In the genomic region with DNA sequence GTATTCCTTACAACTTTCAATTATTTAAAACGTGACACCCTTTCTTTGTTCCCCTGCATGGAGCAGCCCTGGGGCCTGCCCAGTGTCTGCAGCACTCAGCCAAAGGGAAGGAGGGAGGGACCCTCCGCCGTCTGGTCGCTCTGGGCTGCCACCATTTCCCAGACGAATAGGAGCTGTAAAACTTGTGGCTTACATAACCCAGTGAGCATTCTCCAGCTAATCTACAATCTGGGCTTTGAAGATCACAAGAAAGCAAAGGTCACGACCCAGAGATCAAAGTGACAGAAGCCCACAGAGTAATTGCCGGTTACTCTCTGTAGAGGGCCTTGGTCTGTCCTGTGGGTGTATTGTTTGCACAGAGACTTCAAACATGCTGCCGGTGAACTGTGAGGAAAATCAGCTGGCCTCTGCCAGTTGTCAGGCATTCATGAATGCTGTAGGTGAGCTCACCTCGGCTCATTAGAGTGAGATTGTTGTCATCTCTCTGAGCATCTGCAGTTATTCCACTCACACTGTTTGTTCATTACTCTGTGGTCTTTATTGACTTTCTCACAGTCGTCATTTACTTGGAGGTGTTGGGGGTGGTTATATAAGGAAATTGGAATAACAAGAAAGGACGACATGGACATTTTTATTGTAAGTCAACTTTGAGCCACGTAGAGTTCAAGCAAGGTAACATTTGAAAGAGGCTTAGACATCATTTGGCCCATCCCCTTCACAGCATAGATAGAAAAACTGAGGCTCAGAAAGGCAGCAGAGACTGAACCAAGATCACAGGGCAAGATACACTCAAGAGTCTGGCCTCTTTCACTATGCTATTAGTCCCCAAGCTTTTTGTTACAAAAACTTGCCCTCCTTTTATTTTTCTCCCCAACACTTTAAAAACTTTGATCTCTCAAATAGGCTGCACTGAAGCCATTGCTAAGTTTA, we compare ENCODE assay signal across 1 cellular context.
TF ChIP-seq lines count a peak whose summit lies in the region.

No MANE protein-coding gene starts in this region.

TF ChIP-seq in HepG2, 621 proteins besides CTCF, POLR2A, EP300 and RAD21 (continued from another document and continues in another):
- TF ChIP-seq, protein P1, sequence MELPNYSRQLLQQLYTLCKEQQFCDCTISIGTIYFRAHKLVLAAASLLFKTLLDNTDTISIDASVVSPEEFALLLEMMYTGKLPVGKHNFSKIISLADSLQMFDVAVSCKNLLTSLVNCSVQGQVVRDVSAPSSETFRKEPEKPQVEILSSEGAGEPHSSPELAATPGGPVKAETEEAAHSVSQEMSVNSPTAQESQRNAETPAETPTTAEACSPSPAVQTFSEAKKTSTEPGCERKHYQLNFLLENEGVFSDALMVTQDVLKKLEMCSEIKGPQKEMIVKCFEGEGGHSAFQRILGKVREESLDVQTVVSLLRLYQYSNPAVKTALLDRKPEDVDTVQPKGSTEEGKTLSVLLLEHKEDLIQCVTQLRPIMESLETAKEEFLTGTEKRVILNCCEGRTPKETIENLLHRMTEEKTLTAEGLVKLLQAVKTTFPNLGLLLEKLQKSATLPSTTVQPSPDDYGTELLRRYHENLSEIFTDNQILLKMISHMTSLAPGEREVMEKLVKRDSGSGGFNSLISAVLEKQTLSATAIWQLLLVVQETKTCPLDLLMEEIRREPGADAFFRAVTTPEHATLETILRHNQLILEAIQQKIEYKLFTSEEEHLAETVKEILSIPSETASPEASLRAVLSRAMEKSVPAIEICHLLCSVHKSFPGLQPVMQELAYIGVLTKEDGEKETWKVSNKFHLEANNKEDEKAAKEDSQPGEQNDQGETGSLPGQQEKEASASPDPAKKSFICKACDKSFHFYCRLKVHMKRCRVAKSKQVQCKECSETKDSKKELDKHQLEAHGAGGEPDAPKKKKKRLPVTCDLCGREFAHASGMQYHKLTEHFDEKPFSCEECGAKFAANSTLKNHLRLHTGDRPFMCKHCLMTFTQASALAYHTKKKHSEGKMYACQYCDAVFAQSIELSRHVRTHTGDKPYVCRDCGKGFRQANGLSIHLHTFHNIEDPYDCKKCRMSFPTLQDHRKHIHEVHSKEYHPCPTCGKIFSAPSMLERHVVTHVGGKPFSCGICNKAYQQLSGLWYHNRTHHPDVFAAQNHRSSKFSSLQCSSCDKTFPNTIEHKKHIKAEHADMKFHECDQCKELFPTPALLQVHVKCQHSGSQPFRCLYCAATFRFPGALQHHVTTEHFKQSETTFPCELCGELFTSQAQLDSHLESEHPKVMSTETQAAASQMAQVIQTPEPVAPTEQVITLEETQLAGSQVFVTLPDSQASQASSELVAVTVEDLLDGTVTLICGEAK (IDR thresholded peaks at IDR 0.05), result no peak
- TF ChIP-seq, protein P1 (CRISPR knock-in tag; IDR thresholded peaks at IDR 0.05), result peak; percentile 80; the same call in 1 of the 2 replicates
- TF ChIP-seq SIX1 (CRISPR knock-in tag; IDR thresholded peaks at IDR 0.05; ENCODE audit: borderline replicate concordance) (peak; percentile 85), ZFP90 (CRISPR knock-in tag; IDR thresholded peaks at IDR 0.05; ENCODE audit: borderline replicate concordance) (no peak; the same call in 1 of the 2 replicates), MYNN (CRISPR knock-in tag; IDR thresholded peaks at IDR 0.05; ENCODE audit: low read depth) (no peak), KLF16 (CRISPR knock-in tag; IDR thresholded peaks at IDR 0.05) (peak in 1 of 2 experiments; percentile 83; a peak in 2 of 4 replicates), ZFP62 (CRISPR knock-in tag; IDR thresholded peaks at IDR 0.05) (no peak), FOXC1 (CRISPR knock-in tag; IDR thresholded peaks at IDR 0.05; ENCODE audit: borderline replicate concordance) (no peak; the same call in 1 of the 2 replicates), ZNF101 (CRISPR knock-in tag; IDR thresholded peaks at IDR 0.05; ENCODE audit: borderline replicate concordance, low read depth) (no peak), MED8 (CRISPR knock-in tag; IDR thresholded peaks at IDR 0.05; ENCODE audit: insufficient replicate concordance) (peak; percentile 98), CEBPB (IDR thresholded peaks at IDR 0.05; ENCODE audit: borderline replicate concordance, low read depth, low read length) (no peak), ZFP41 (CRISPR knock-in tag; IDR thresholded peaks at IDR 0.05; ENCODE audit: borderline replicate concordance) (no peak), HOXA7 (CRISPR knock-in tag; IDR thresholded peaks at IDR 0.05) (no peak), NFYC (CRISPR knock-in tag; IDR thresholded peaks at IDR 0.05) (0 out of 2 replicates have a peak, but pooled peaks have one; percentile 7), GFI1 (CRISPR knock-in tag; IDR thresholded peaks at IDR 0.05; ENCODE audit: borderline replicate concordance) (peak; percentile 96), RXRB (CRISPR knock-in tag; IDR thresholded peaks at IDR 0.05; ENCODE audit: borderline replicate concordance) (peak; percentile 98), ZNF33A (CRISPR knock-in tag; IDR thresholded peaks at IDR 0.05; ENCODE audit: borderline replicate concordance) (peak; percentile 88; the same call in 1 of the 2 replicates), GTF3A (CRISPR knock-in tag; conservative IDR thresholded peaks at IDR 0.05) (no peak), ZNF337 (CRISPR knock-in tag; IDR thresholded peaks at IDR 0.05; ENCODE audit: borderline replicate concordance, low read depth) (no peak), RARG (CRISPR knock-in tag; IDR thresholded peaks at IDR 0.05; ENCODE audit: low read depth) (0 out of 2 replicates have a peak, but pooled peaks have one; percentile 51), IKZF1 (IDR thresholded peaks at IDR 0.05) (no peak), PTBP1 (IDR thresholded peaks at IDR 0.05; ENCODE audit: low read depth, low read length, poor library complexity, severe bottlenecking) (no peak), ZBTB3 (CRISPR knock-in tag; IDR thresholded peaks at IDR 0.05; ENCODE audit: borderline replicate concordance, low read depth) (0 out of 2 replicates have a peak, but pooled peaks have one; percentile 88), ZSCAN22 (CRISPR knock-in tag; IDR thresholded peaks at IDR 0.05) (peak; percentile 48; the same call in 1 of the 2 replicates), JARID2 (CRISPR knock-in tag; IDR thresholded peaks at IDR 0.05; ENCODE audit: insufficient replicate concordance) (peak; percentile 79)
- TF ChIP-seq, protein P2, sequence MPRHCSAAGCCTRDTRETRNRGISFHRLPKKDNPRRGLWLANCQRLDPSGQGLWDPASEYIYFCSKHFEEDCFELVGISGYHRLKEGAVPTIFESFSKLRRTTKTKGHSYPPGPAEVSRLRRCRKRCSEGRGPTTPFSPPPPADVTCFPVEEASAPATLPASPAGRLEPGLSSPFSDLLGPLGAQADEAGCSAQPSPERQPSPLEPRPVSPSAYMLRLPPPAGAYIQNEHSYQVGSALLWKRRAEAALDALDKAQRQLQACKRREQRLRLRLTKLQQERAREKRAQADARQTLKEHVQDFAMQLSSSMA (CRISPR knock-in tag; IDR thresholded peaks at IDR 0.05), result no peak
- TF ChIP-seq, protein P3, sequence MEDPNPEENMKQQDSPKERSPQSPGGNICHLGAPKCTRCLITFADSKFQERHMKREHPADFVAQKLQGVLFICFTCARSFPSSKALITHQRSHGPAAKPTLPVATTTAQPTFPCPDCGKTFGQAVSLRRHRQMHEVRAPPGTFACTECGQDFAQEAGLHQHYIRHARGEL (CRISPR knock-in tag; IDR thresholded peaks at IDR 0.05), result no peak
- TF ChIP-seq, protein P4, sequence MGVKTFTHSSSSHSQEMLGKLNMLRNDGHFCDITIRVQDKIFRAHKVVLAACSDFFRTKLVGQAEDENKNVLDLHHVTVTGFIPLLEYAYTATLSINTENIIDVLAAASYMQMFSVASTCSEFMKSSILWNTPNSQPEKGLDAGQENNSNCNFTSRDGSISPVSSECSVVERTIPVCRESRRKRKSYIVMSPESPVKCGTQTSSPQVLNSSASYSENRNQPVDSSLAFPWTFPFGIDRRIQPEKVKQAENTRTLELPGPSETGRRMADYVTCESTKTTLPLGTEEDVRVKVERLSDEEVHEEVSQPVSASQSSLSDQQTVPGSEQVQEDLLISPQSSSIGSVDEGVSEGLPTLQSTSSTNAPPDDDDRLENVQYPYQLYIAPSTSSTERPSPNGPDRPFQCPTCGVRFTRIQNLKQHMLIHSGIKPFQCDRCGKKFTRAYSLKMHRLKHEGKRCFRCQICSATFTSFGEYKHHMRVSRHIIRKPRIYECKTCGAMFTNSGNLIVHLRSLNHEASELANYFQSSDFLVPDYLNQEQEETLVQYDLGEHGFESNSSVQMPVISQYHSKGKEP (CRISPR knock-in tag; IDR thresholded peaks at IDR 0.05), result no peak
- TF ChIP-seq, protein P5, sequence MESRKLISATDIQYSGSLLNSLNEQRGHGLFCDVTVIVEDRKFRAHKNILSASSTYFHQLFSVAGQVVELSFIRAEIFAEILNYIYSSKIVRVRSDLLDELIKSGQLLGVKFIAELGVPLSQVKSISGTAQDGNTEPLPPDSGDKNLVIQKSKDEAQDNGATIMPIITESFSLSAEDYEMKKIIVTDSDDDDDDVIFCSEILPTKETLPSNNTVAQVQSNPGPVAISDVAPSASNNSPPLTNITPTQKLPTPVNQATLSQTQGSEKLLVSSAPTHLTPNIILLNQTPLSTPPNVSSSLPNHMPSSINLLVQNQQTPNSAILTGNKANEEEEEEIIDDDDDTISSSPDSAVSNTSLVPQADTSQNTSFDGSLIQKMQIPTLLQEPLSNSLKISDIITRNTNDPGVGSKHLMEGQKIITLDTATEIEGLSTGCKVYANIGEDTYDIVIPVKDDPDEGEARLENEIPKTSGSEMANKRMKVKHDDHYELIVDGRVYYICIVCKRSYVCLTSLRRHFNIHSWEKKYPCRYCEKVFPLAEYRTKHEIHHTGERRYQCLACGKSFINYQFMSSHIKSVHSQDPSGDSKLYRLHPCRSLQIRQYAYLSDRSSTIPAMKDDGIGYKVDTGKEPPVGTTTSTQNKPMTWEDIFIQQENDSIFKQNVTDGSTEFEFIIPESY (CRISPR knock-in tag; IDR thresholded peaks at IDR 0.05), result peak; percentile 74; the same call in 1 of the 2 replicates
- TF ChIP-seq, protein P6, sequence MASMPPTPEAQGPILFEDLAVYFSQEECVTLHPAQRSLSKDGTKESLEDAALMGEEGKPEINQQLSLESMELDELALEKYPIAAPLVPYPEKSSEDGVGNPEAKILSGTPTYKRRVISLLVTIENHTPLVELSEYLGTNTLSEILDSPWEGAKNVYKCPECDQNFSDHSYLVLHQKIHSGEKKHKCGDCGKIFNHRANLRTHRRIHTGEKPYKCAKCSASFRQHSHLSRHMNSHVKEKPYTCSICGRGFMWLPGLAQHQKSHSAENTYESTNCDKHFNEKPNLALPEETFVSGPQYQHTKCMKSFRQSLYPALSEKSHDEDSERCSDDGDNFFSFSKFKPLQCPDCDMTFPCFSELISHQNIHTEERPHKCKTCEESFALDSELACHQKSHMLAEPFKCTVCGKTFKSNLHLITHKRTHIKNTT (CRISPR knock-in tag; IDR thresholded peaks at IDR 0.05), result no peak
- TF ChIP-seq, protein P7, sequence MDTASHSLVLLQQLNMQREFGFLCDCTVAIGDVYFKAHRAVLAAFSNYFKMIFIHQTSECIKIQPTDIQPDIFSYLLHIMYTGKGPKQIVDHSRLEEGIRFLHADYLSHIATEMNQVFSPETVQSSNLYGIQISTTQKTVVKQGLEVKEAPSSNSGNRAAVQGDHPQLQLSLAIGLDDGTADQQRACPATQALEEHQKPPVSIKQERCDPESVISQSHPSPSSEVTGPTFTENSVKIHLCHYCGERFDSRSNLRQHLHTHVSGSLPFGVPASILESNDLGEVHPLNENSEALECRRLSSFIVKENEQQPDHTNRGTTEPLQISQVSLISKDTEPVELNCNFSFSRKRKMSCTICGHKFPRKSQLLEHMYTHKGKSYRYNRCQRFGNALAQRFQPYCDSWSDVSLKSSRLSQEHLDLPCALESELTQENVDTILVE (CRISPR knock-in tag; IDR thresholded peaks at IDR 0.05), result peak; percentile 82
- TF ChIP-seq, protein P8, sequence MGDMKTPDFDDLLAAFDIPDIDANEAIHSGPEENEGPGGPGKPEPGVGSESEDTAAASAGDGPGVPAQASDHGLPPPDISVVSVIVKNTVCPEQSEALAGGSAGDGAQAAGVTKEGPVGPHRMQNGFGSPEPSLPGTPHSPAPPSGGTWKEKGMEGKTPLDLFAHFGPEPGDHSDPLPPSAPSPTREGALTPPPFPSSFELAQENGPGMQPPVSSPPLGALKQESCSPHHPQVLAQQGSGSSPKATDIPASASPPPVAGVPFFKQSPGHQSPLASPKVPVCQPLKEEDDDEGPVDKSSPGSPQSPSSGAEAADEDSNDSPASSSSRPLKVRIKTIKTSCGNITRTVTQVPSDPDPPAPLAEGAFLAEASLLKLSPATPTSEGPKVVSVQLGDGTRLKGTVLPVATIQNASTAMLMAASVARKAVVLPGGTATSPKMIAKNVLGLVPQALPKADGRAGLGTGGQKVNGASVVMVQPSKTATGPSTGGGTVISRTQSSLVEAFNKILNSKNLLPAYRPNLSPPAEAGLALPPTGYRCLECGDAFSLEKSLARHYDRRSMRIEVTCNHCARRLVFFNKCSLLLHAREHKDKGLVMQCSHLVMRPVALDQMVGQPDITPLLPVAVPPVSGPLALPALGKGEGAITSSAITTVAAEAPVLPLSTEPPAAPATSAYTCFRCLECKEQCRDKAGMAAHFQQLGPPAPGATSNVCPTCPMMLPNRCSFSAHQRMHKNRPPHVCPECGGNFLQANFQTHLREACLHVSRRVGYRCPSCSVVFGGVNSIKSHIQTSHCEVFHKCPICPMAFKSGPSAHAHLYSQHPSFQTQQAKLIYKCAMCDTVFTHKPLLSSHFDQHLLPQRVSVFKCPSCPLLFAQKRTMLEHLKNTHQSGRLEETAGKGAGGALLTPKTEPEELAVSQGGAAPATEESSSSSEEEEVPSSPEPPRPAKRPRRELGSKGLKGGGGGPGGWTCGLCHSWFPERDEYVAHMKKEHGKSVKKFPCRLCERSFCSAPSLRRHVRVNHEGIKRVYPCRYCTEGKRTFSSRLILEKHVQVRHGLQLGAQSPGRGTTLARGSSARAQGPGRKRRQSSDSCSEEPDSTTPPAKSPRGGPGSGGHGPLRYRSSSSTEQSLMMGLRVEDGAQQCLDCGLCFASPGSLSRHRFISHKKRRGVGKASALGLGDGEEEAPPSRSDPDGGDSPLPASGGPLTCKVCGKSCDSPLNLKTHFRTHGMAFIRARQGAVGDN (CRISPR knock-in tag; IDR thresholded peaks at IDR 0.05), result peak; percentile 96
